ENCODE assay signal across 7 cellular contexts in the genomic region with DNA sequence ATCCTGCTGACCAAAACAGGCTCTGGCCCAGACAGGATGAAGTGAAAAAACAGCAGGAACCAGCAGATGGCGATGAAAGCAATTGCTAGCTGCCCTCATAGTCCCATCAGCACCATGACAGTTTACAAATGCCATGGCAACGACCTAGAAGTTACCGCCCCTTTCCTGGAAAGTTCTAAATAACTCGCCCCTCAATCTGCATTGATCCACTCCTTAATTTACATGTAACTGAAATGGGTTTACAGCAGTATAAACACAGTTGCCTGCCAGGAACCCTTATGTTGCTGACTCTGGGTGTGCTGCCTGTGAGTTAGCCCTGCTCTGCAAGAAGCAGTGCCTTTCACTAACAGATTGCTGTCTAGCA.
DNase-seq lines count a peak whose midpoint lies in the region; ATAC-seq and TF ChIP-seq lines count a peak whose summit lies in the region.

No MANE protein-coding gene starts in this region.

- no peak overlapping the region for H3K27ac ChIP-seq in Panc1 (ENCODE audit: low read length)

- DNase-seq in EH (ENCODE audit: low read depth) (peak; percentile 72), HPDE6-E6E7 (ENCODE audit: extremely low spot score) (peak; percentile 42), Panc1 (ENCODE audit: low read depth, low spot score) (peak; percentile 43), kidney tubule cell (ENCODE audit: low spot score) (peak; percentile 72)
- peak; percentile 45 for DNase-seq in stimulated activated naive B cell treated with anti-CD40 and anti-IgM and Interleukin-4, amounts not matched to agents 10 μg/mL and 1 μg/mL and 100 μg/mL, for 72 hours

- no peaks in the 10 kb centered on the region for H3K9me3 Mint-ChIP-seq in brain
- no peaks in the 10 kb centered on the region for H3K9me3 Mint-ChIP-seq in stimulated activated naive B cell treated with anti-CD40 and anti-IgM and Interleukin-4, amounts not matched to agents 10 μg/mL and 1 μg/mL and 100 μg/mL, for 72 hours

- TF ChIP-seq CTCF in Panc1 (IDR thresholded peaks at IDR 0.05) (peak; percentile 76), brain (conservative IDR thresholded peaks at IDR 0.05) (peak; percentile 56 to 70)

- CTCF ChIA-PET in Panc1 (lab: Charles Lee): interaction anchor here (1.0 to 1.8 kb wide), 2 partner anchors 41 to 119 kb away, joined by 5 to 6 read pairs; no protein-coding TSS in a partner anchor

- H3K36me3 Mint-ChIP-seq in brain: no peaks in the 10 kb centered on the region
- H3K36me3 Mint-ChIP-seq in stimulated activated naive B cell treated with anti-CD40 and anti-IgM and Interleukin-4, amounts not matched to agents 10 μg/mL and 1 μg/mL and 100 μg/mL, for 72 hours: peaks cover 12 to 26% of the 10 kb centered on the region in 2 donors

- in situ Hi-C loops in Panc1 (cut with HindIII; ENCODE audit: low pct_unique_long_range_greater_than_20kb, low sequenced_read_pairs): no loop called here

- H3K27me3 ChIP-seq in Panc1 (ENCODE audit: control insufficient read depth, insufficient read depth, low read length): peaks cover 9% of the 10 kb centered on the region

- H3K36me3 ChIP-seq in Panc1 (ENCODE audit: control insufficient read depth, insufficient read depth, low read length): no peaks in the 10 kb centered on the region

- intact Hi-C loops in Panc1 (cut with micrococcal nuclease; ENCODE audit: unreplicated experiment): no loop called here

- H3K27ac Mint-ChIP-seq in brain: no peak overlapping the region
- no peak overlapping the region for H3K27ac Mint-ChIP-seq in stimulated activated naive B cell treated with anti-CD40 and anti-IgM and Interleukin-4, amounts not matched to agents 10 μg/mL and 1 μg/mL and 100 μg/mL, for 72 hours

- H3K4me3 Mint-ChIP-seq in brain: no peak overlapping the region
- no peak overlapping the region for H3K4me3 Mint-ChIP-seq in stimulated activated naive B cell treated with anti-CD40 and anti-IgM and Interleukin-4, amounts not matched to agents 10 μg/mL and 1 μg/mL and 100 μg/mL, for 72 hours

- H3K27me3 Mint-ChIP-seq in brain: peaks cover 2% of the 10 kb centered on the region
- H3K27me3 Mint-ChIP-seq in stimulated activated naive B cell treated with anti-CD40 and anti-IgM and Interleukin-4, amounts not matched to agents 10 μg/mL and 1 μg/mL and 100 μg/mL, for 72 hours: no peaks in the 10 kb centered on the region

- no TSS peak for BruUV-seq in Panc1 (replicated peaks; lab: Mats Ljungman, UMichigan)

- no peaks in the 10 kb centered on the region for H3K9me3 ChIP-seq in Panc1 (ENCODE audit: control insufficient read depth, insufficient read depth, low read depth, low read length)

- H3K4me1 ChIP-seq in Panc1 (ENCODE audit: control insufficient read depth, insufficient read depth, low read length): no peaks in the 10 kb centered on the region

- H3K4me3 ChIP-seq in Panc1 (ENCODE audit: low read depth in 2 of 2, low read length in 2 of 2): no peak overlapping the region

- POLR2A ChIA-PET in Panc1 (lab: Charles Lee): no interaction called here

- ATAC-seq in GM19397 (IDR thresholded peaks at IDR 0.05; ENCODE audit: unreplicated experiment) (peak; percentile 79), Panc1 (peak; percentile 93)
- ATAC-seq in stimulated activated naive B cell treated with anti-CD40 and anti-IgM and Interleukin-4, amounts not matched to agents 10 μg/mL and 1 μg/mL and 100 μg/mL, for 72 hours (replicated peaks): peak; percentile 96 to 98

- H3K4me1 Mint-ChIP-seq in brain: peaks cover 7% of the 10 kb centered on the region
- peaks cover 4 to 6% of the 10 kb centered on the region in 2 donors for H3K4me1 Mint-ChIP-seq in stimulated activated naive B cell treated with anti-CD40 and anti-IgM and Interleukin-4, amounts not matched to agents 10 μg/mL and 1 μg/mL and 100 μg/mL, for 72 hours
